ENCODE assay signal across 8 cellular contexts in the genomic region with DNA sequence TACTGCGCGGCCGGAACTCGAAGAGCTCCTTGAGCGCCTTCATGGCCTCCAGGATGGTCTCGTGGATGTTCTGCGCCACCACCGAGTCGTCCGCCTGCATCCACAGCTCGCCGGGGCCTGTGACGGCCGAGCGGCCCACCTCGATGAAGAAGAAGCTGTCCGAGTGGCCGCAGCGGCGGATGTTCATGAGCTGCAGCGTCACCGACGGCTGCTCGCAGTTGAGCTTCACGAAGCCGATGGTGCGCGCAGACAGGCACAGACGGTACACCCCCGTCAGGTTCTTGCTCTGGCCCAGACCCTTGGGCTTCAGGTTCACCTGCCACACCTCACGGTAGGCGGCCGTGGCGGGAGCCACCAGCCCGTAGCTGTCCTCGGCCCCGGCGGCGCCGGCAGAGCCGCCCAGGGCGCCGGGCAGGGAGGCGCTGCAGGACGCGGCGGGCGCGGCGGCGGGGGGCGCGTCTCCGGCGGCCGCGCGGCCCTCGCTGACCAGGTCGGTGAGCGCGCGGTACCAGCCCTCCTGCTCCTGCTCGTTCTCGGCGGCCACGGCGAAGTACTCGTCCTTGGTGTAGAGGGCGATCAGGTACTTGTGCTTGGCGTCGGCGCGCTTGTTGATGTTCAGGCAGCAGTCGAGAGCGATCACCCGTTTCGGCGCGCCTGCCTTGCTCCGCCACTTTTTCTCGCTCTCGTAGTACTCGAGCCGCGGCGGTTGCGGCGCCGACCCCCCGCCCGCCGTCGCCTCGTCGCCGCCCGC. TPM values are rescaled to one million over a fixed set of nuclear protein-coding genes. Genes with fewer than 3 reads are reported as not detected.
DNase-seq lines count a peak whose midpoint lies in the region; ATAC-seq, FAIRE-seq and TF ChIP-seq lines count a peak whose summit lies in the region.

No MANE protein-coding gene starts in this region.

- DNase-seq in NCI-H1105 treated with DMSO at 0.1 percent for 48 hours (lab: John Stamatoyannopoulos, UW) (peak; percentile 81), endothelial cell (ENCODE audit: low spot score) (peak; percentile 40), myocyte (ENCODE audit: low read depth) (peak; percentile 59), type B pancreatic cell (ENCODE audit: extremely low spot score, unreplicated experiment) (no peak), urothelium cell line (ENCODE audit: low spot score) (no peak)
- DNase-seq in activated CD4-positive, alpha-beta T cell treated with anti-CD3 and anti-CD28 coated beads, Interleukin-2, amount 50 U/mL, for 4 hours: peak; percentile 36 to 37

- H3K4me3 Mint-ChIP-seq in endothelial cell (ENCODE audit: unreplicated experiment) (peak overlapping the region; percentile 87), type B pancreatic cell (peak overlapping the region; percentile 85)

- no peak overlapping the region for H3K27ac Mint-ChIP-seq in endothelial cell (ENCODE audit: unreplicated experiment)
- H3K27ac Mint-ChIP-seq in type B pancreatic cell: peak overlapping the region; percentile 50

- no peaks in the 10 kb centered on the region for H3K9me3 Mint-ChIP-seq in endothelial cell (ENCODE audit: unreplicated experiment)
- no peaks in the 10 kb centered on the region for H3K9me3 Mint-ChIP-seq in type B pancreatic cell

- H3K4me3 ChIP-seq in GM08714 (ENCODE audit: low read length): peak overlapping the region; percentile 42; the same call in 1 of the 2 replicates

- no peak for ATAC-seq in GM21528 (IDR thresholded peaks at IDR 0.05; ENCODE audit: low FRiP score, unreplicated experiment)

- no peak for FAIRE-seq in urothelium cell line (lab: Jason Lieb, UNC)

- peaks cover 5% of the 10 kb centered on the region for H3K36me3 Mint-ChIP-seq in endothelial cell (ENCODE audit: low read depth, unreplicated experiment)
- H3K36me3 Mint-ChIP-seq in type B pancreatic cell: peaks cover 12% of the 10 kb centered on the region

- peaks cover 7% of the 10 kb centered on the region for H3K27me3 Mint-ChIP-seq in endothelial cell (ENCODE audit: unreplicated experiment)
- H3K27me3 Mint-ChIP-seq in type B pancreatic cell: peaks cover 18% of the 10 kb centered on the region

- peaks cover 10% of the 10 kb centered on the region for H3K4me1 Mint-ChIP-seq in endothelial cell (ENCODE audit: unreplicated experiment)
- H3K4me1 Mint-ChIP-seq in type B pancreatic cell (ENCODE audit: unreplicated experiment): peaks cover 12% of the 10 kb centered on the region

- TF ChIP-seq CTCF in endothelial cell (IDR thresholded peaks at IDR 0.05; ENCODE audit: unreplicated experiment) (no peak), type B pancreatic cell (conservative IDR thresholded peaks at IDR 0.05) (no peak)

RNA-seq across cellular contexts. Expression of a gene that starts 1.1 kb away (rescaled TPM):
- 16.4 TPM for total RNA-seq in endothelial cell (ENCODE audit: unreplicated experiment)
- 5.7 and 6.1 TPM in 2 replicates for total RNA-seq in myocyte
- 6.7 TPM for polyA plus RNA-seq in myocyte (2012)
- 19.4 and 30.1 TPM in 2 replicates for total RNA-seq in type B pancreatic cell (ENCODE audit: low replicate concordance)

Comparison
In these comparisons a context has a peak if more than half of its experiments do, and no peak if none do; other contexts are left out.
1. DNase-seq: peak in NCI-H1105 treated with DMSO at 0.1 percent for 48 hours (single experiment), activated CD4-positive, alpha-beta T cell treated with anti-CD3 and anti-CD28 coated beads, Interleukin-2, amount 50 U/mL, for 4 hours (2 of 2), endothelial cell (single experiment) and myocyte (single experiment); none in type B pancreatic cell (single experiment) and urothelium cell line (single experiment).